Comparison of ENCODE assay signal across 21 cellular contexts in genomic region chr3:115503386-115503785, GRCh38.
DNase-seq lines count a peak whose midpoint lies in the region; ATAC-seq and TF ChIP-seq lines count a peak whose summit lies in the region.
"Had no signal": no experiment of that assay in that cellular context is flagged by ENCODE, and none has a peak within 500 bp of the region (broad histone marks: within the 10 kb centered on the region; RNA-seq: fewer than 3 reads in every experiment).

No MANE protein-coding gene starts in this region.

- H3K4me3 Mint-ChIP-seq in HFFc6, result no peak overlapping the region
- H3K4me3 Mint-ChIP-seq: CD8-positive, alpha-beta T cell had no signal

- peak; percentile 7 for DNase-seq in DMS153 (lab: John Stamatoyannopoulos, UW)
- no peak for DNase-seq in DMS153 treated with DMSO at 0.1 percent for 48 hours (lab: John Stamatoyannopoulos, UW; ENCODE audit: unreplicated experiment)
- DNase-seq in NCI-H146 (lab: John Stamatoyannopoulos, UW), result peak; percentile 43
- DNase-seq in NCI-H345 (lab: John Stamatoyannopoulos, UW), result peak; percentile 67
- peak; percentile 15 for DNase-seq in foreskin melanocyte
- DNase-seq in nucleus accumbens (lab: John Stamatoyannopoulos, UW), result no peak
- no peak for DNase-seq in HFFc6
- DNase-seq: CD8-positive, alpha-beta T cell; GF-D8; GM23248; KG1; NCI-H1048; NCI-H1930; NCI-H510A; NK-92 treated with Interleukin-12 subunit alpha and Interleukin-12 subunit beta, amount 100 ng/mL, for 24 hours; SHP77 treated with DMSO at 0.1 percent for 48 hours; T-helper 1 cell had no signal

- ATAC-seq in GM18861 (IDR thresholded peaks at IDR 0.05; ENCODE audit: unreplicated experiment), result no peak
- ATAC-seq: CD8-positive, alpha-beta T cell; HCT116; HepG2; SK-N-SH treated with all-trans-retinoic acid at 6 μM for 48 hours had no signal

- H3K27ac Mint-ChIP-seq in HFFc6, result no peak overlapping the region
- H3K27ac Mint-ChIP-seq: CD8-positive, alpha-beta T cell had no signal

- H3K4me1 Mint-ChIP-seq in HFFc6 (ENCODE audit: low read depth), result no peaks in the 10 kb centered on the region

- H3K36me3 Mint-ChIP-seq in HFFc6 (ENCODE audit: low read depth), result no peaks in the 10 kb centered on the region
- H3K36me3 Mint-ChIP-seq: CD8-positive, alpha-beta T cell had no signal

- TF ChIP-seq CTCF in HFFc6 (IDR thresholded peaks at IDR 0.05), result no peak

- no peaks in the 10 kb centered on the region for H3K27me3 Mint-ChIP-seq in HFFc6 (ENCODE audit: insufficient read depth)

- H3K9me3 Mint-ChIP-seq in HFFc6, result peaks cover 5% of the 10 kb centered on the region; the same call in 1 of the 2 replicates

Comparison
In these comparisons a context has a peak if more than half of its experiments do, and no peak if none do; other contexts are left out.
1. DNase-seq: peak in DMS153 (single experiment), NCI-H146 (single experiment), NCI-H345 (single experiment) and foreskin melanocyte (single experiment); none in DMS153 treated with DMSO at 0.1 percent for 48 hours (single experiment), nucleus accumbens (0 of 56) and HFFc6 (single experiment).